Comparison of ENCODE assay signal across 1 cellular context in the genomic region with DNA sequence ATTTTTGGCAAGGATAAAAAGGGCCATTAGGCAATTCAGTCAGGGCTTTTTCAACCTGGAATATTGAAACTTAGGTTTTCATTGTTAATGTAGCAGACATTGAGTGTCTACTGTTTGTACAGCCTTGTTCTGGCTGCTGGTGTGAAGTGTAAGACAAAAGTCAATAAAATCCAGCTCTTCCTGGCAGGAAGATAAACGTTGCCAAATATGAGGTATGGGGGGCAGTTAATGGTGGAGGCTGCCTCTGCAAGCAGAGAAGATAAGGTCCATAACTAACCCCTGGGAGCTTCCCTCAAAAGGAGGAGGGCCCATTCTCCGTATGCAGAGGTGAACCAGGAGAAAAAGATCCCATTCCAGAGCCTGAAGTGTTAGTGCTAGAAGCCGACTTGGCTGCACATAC.
TF ChIP-seq lines count a peak whose summit lies in the region.

No MANE protein-coding gene starts in this region.

TF ChIP-seq in HepG2, 621 proteins besides CTCF, POLR2A, EP300 and RAD21:
- TF ChIP-seq NR2C2 (CRISPR knock-in tag; IDR thresholded peaks at IDR 0.05; ENCODE audit: borderline replicate concordance) (no peak), MXD4 (CRISPR knock-in tag; IDR thresholded peaks at IDR 0.05) (no peak), HHEX (CRISPR knock-in tag; IDR thresholded peaks at IDR 0.05) (0 out of 2 replicates have a peak, but pooled peaks have one; percentile 20), HDAC6 (IDR thresholded peaks at IDR 0.05; ENCODE audit: low read depth, low read length) (no peak), RFXANK (CRISPR knock-in tag; IDR thresholded peaks at IDR 0.05) (no peak), ZNF3 (CRISPR knock-in tag; IDR thresholded peaks at IDR 0.05) (no peak)
- TF ChIP-seq, protein P1, sequence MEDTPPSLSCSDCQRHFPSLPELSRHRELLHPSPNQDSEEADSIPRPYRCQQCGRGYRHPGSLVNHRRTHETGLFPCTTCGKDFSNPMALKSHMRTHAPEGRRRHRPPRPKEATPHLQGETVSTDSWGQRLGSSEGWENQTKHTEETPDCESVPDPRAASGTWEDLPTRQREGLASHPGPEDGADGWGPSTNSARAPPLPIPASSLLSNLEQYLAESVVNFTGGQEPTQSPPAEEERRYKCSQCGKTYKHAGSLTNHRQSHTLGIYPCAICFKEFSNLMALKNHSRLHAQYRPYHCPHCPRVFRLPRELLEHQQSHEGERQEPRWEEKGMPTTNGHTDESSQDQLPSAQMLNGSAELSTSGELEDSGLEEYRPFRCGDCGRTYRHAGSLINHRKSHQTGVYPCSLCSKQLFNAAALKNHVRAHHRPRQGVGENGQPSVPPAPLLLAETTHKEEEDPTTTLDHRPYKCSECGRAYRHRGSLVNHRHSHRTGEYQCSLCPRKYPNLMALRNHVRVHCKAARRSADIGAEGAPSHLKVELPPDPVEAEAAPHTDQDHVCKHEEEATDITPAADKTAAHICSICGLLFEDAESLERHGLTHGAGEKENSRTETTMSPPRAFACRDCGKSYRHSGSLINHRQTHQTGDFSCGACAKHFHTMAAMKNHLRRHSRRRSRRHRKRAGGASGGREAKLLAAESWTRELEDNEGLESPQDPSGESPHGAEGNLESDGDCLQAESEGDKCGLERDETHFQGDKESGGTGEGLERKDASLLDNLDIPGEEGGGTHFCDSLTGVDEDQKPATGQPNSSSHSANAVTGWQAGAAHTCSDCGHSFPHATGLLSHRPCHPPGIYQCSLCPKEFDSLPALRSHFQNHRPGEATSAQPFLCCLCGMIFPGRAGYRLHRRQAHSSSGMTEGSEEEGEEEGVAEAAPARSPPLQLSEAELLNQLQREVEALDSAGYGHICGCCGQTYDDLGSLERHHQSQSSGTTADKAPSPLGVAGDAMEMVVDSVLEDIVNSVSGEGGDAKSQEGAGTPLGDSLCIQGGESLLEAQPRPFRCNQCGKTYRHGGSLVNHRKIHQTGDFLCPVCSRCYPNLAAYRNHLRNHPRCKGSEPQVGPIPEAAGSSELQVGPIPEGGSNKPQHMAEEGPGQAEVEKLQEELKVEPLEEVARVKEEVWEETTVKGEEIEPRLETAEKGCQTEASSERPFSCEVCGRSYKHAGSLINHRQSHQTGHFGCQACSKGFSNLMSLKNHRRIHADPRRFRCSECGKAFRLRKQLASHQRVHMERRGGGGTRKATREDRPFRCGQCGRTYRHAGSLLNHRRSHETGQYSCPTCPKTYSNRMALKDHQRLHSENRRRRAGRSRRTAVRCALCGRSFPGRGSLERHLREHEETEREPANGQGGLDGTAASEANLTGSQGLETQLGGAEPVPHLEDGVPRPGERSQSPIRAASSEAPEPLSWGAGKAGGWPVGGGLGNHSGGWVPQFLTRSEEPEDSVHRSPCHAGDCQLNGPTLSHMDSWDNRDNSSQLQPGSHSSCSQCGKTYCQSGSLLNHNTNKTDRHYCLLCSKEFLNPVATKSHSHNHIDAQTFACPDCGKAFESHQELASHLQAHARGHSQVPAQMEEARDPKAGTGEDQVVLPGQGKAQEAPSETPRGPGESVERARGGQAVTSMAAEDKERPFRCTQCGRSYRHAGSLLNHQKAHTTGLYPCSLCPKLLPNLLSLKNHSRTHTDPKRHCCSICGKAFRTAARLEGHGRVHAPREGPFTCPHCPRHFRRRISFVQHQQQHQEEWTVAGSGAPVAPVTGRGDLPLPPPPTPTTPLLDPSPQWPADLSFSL (CRISPR knock-in tag; IDR thresholded peaks at IDR 0.05) = no peak
- TF ChIP-seq, protein P2, sequence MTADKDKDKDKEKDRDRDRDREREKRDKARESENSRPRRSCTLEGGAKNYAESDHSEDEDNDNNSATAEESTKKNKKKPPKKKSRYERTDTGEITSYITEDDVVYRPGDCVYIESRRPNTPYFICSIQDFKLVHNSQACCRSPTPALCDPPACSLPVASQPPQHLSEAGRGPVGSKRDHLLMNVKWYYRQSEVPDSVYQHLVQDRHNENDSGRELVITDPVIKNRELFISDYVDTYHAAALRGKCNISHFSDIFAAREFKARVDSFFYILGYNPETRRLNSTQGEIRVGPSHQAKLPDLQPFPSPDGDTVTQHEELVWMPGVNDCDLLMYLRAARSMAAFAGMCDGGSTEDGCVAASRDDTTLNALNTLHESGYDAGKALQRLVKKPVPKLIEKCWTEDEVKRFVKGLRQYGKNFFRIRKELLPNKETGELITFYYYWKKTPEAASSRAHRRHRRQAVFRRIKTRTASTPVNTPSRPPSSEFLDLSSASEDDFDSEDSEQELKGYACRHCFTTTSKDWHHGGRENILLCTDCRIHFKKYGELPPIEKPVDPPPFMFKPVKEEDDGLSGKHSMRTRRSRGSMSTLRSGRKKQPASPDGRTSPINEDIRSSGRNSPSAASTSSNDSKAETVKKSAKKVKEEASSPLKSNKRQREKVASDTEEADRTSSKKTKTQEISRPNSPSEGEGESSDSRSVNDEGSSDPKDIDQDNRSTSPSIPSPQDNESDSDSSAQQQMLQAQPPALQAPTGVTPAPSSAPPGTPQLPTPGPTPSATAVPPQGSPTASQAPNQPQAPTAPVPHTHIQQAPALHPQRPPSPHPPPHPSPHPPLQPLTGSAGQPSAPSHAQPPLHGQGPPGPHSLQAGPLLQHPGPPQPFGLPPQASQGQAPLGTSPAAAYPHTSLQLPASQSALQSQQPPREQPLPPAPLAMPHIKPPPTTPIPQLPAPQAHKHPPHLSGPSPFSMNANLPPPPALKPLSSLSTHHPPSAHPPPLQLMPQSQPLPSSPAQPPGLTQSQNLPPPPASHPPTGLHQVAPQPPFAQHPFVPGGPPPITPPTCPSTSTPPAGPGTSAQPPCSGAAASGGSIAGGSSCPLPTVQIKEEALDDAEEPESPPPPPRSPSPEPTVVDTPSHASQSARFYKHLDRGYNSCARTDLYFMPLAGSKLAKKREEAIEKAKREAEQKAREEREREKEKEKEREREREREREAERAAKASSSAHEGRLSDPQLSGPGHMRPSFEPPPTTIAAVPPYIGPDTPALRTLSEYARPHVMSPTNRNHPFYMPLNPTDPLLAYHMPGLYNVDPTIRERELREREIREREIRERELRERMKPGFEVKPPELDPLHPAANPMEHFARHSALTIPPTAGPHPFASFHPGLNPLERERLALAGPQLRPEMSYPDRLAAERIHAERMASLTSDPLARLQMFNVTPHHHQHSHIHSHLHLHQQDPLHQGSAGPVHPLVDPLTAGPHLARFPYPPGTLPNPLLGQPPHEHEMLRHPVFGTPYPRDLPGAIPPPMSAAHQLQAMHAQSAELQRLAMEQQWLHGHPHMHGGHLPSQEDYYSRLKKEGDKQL (CRISPR knock-in tag; IDR thresholded peaks at IDR 0.05; ENCODE audit: low read depth) = no peak
